9 cellular contexts compared by ENCODE assay signal in the genomic region with DNA sequence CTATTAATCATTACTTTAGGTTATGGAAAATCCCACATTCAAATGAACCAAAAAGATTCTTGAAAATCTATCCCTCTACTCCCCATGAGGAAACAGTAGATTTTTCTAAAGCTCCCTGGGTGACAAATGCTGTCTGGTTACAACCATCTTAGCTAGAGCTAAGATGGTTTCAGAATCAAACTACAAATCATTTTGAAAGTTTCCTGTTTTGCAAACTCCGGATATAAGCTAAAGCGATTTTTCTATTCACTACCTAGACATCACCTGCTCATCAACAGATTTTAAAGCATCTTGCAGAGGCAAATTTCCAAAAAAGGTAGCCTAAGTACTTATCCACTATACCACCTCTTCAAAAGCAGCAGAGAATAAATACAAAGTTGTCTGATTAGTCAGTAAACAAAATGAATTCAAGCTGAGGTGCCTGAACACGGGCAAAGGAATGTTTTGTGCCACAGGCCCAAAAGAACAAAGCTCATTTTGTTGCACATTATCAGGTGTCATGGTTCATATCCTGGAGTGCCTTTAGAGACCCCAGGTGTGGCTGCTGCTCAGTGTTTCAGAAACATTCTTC.
A peak's percentile ranks its signal among the peaks of the same experiment; 100 is the strongest.
DNase-seq lines count a peak whose midpoint lies in the region; ATAC-seq, FAIRE-seq and TF ChIP-seq lines count a peak whose summit lies in the region.
"Had no signal": no experiment of that assay in that cellular context is flagged by ENCODE, and none has a peak within 500 bp of the region (broad histone marks: within the 10 kb centered on the region; RNA-seq: fewer than 3 reads in every experiment).

No MANE protein-coding gene starts in this region.

- H3K4me1 Mint-ChIP-seq in activated T-cell treated with anti-CD3 and anti-CD28 coated beads, Interleukin-2, amount 50 U/mL, for 24 hours (ENCODE audit: low read depth): peaks cover 83% of the 10 kb centered on the region
- peaks cover 11 to 17% of the 10 kb centered on the region in 2 donors for H3K4me1 Mint-ChIP-seq in stimulated activated naive B cell treated with anti-CD40 and anti-IgM and Interleukin-4, amounts not matched to agents 10 μg/mL and 1 μg/mL and 100 μg/mL, for 72 hours

- no peak for DNase-seq in activated T-cell treated with anti-CD3 and anti-CD28 coated beads, Interleukin-2, amount 50 U/mL, for 24 hours
- DNase-seq in activated T-cell treated with anti-CD3 and anti-CD28 coated beads, Interleukin-2, amount 50 U/mL, for 48 hours: no peak
- DNase-seq in RCC 7860 (ENCODE audit: low spot score) (no peak), foreskin fibroblast (no peak), HK-2 (ENCODE audit: unreplicated experiment) (no peak), prostate gland (ENCODE audit: low spot score) (no peak)
- no peak for DNase-seq in stimulated activated naive B cell treated with anti-CD40 and anti-IgM and Interleukin-4, amounts not matched to agents 10 μg/mL and 1 μg/mL and 100 μg/mL, for 72 hours
- DNase-seq: mesenchymal stem cell had no signal

- no peaks in the 10 kb centered on the region for H3K4me1 ChIP-seq in prostate gland (replicated peaks)

- peaks cover 17% of the 10 kb centered on the region for H3K36me3 Mint-ChIP-seq in activated T-cell treated with anti-CD3 and anti-CD28 coated beads, Interleukin-2, amount 50 U/mL, for 24 hours (ENCODE audit: low read depth)
- no peaks in the 10 kb centered on the region for H3K36me3 Mint-ChIP-seq in stimulated activated naive B cell treated with anti-CD40 and anti-IgM and Interleukin-4, amounts not matched to agents 10 μg/mL and 1 μg/mL and 100 μg/mL, for 72 hours

- FAIRE-seq in RCC 7860 (lab: Jason Lieb, UNC): peak; percentile 51

- no peak overlapping the region for H3K4me3 ChIP-seq in foreskin fibroblast (ENCODE audit: low read depth in 1 of 2, low read length in 2 of 2)
- no peak overlapping the region for H3K4me3 ChIP-seq in prostate gland

- H3K27me3 ChIP-seq in prostate gland (replicated peaks; ENCODE audit: insufficient read depth): no peaks in the 10 kb centered on the region

- TF ChIP-seq CTCF in foreskin fibroblast (IDR thresholded peaks at IDR 0.05; ENCODE audit: low read depth, low read length): no peak
- no peak for TF ChIP-seq CTCF in prostate gland (IDR thresholded peaks at IDR 0.05)

- peak overlapping the region; percentile 94 for H3K27ac Mint-ChIP-seq in activated T-cell treated with anti-CD3 and anti-CD28 coated beads, Interleukin-2, amount 50 U/mL, for 24 hours
- H3K27ac Mint-ChIP-seq in stimulated activated naive B cell treated with anti-CD40 and anti-IgM and Interleukin-4, amounts not matched to agents 10 μg/mL and 1 μg/mL and 100 μg/mL, for 72 hours: peak overlapping the region; percentile 65

- ATAC-seq in HG02678 (IDR thresholded peaks at IDR 0.05; ENCODE audit: unreplicated experiment): peak; percentile 68
- peak; percentile 50 to 79 for ATAC-seq in stimulated activated naive B cell treated with anti-CD40 and anti-IgM and Interleukin-4, amounts not matched to agents 10 μg/mL and 1 μg/mL and 100 μg/mL, for 72 hours (replicated peaks)

- H3K9me3 Mint-ChIP-seq in activated T-cell treated with anti-CD3 and anti-CD28 coated beads, Interleukin-2, amount 50 U/mL, for 24 hours: peaks cover 7% of the 10 kb centered on the region
- H3K9me3 Mint-ChIP-seq in stimulated activated naive B cell treated with anti-CD40 and anti-IgM and Interleukin-4, amounts not matched to agents 10 μg/mL and 1 μg/mL and 100 μg/mL, for 72 hours: peaks cover 0 to 1% of the 10 kb centered on the region in 2 donors

- H3K27ac ChIP-seq in prostate gland: no peak overlapping the region

- intact Hi-C loops in prostate gland (cut with DNase I): no loop called here

- TF ChIP-seq POLR2A in prostate gland (IDR thresholded peaks at IDR 0.05): no peak

- peak overlapping the region; percentile 36 for H3K4me3 Mint-ChIP-seq in activated T-cell treated with anti-CD3 and anti-CD28 coated beads, Interleukin-2, amount 50 U/mL, for 24 hours
- H3K4me3 Mint-ChIP-seq in stimulated activated naive B cell treated with anti-CD40 and anti-IgM and Interleukin-4, amounts not matched to agents 10 μg/mL and 1 μg/mL and 100 μg/mL, for 72 hours: no peak overlapping the region

- H3K27me3 Mint-ChIP-seq in activated T-cell treated with anti-CD3 and anti-CD28 coated beads, Interleukin-2, amount 50 U/mL, for 24 hours: no peaks in the 10 kb centered on the region
- no peaks in the 10 kb centered on the region for H3K27me3 Mint-ChIP-seq in stimulated activated naive B cell treated with anti-CD40 and anti-IgM and Interleukin-4, amounts not matched to agents 10 μg/mL and 1 μg/mL and 100 μg/mL, for 72 hours

- no peaks in the 10 kb centered on the region for H3K9me3 ChIP-seq in prostate gland

- H3K36me3 ChIP-seq in prostate gland: no peaks in the 10 kb centered on the region

- WGBS in prostate gland: 54% methylated on average over 3 of the region's 3 CpGs
